Comparison of ENCODE assay signal across 15 cellular contexts in the genomic region with DNA sequence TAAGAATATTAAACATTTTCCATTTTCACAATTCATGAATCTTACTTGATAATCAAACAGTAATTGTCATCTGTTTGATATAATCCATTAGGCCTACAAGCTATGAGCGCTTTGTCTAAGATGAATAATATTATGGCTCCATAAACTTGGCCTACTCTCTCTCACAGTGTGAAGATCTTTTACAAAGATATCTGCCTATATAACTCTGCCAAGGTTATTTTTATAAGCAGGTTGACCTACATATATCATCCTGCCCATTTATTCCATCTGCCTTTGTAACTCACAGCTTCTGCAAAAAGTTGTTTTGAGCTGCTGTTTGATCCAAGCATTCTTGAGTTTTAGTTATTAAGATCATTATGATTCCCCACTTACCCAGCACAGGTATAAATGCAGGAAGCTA.
A peak's percentile ranks its signal among the peaks of the same experiment; 100 is the strongest.
DNase-seq lines count a peak whose midpoint lies in the region; TF ChIP-seq lines count a peak whose summit lies in the region.
"Had no signal": no experiment of that assay in that cellular context is flagged by ENCODE, and none has a peak within 500 bp of the region (broad histone marks: within the 10 kb centered on the region; RNA-seq: fewer than 3 reads in every experiment).

No MANE protein-coding gene starts in this region.

- H3K4me3 ChIP-seq in Loucy (ENCODE audit: low read length, poor library complexity, severe bottlenecking) (peak overlapping the region; percentile 10), skeletal muscle tissue (ENCODE audit: low read length in 3 of 3) (no peak overlapping the region)
- H3K4me3 ChIP-seq: GM12878, GM23338 had no signal

- H3K9me3 ChIP-seq in Loucy (ENCODE audit: insufficient read depth, low read depth, low read length) = no peaks in the 10 kb centered on the region
- no peaks in the 10 kb centered on the region for H3K9me3 ChIP-seq in skeletal muscle tissue (ENCODE audit: control insufficient read depth in 3 of 3, low read length in 3 of 3)

- H3K4me1 Mint-ChIP-seq in endothelial cell (ENCODE audit: unreplicated experiment) = no peaks in the 10 kb centered on the region
- H3K4me1 Mint-ChIP-seq: CD4-positive, alpha-beta memory T cell; GM23338; H9 had no signal

- no peaks in the 10 kb centered on the region for H3K9me3 Mint-ChIP-seq in endothelial cell (ENCODE audit: unreplicated experiment)
- H3K9me3 Mint-ChIP-seq: CD4-positive, alpha-beta memory T cell; GM23338; H9 had no signal

- H3K36me3 ChIP-seq in Loucy (ENCODE audit: insufficient read depth, low read length) = no peaks in the 10 kb centered on the region
- no peaks in the 10 kb centered on the region for H3K36me3 ChIP-seq in skeletal muscle tissue (ENCODE audit: control insufficient read depth in 3 of 3, insufficient read depth in 3 of 3, low read length in 3 of 3)

- DNase-seq in pons (ENCODE audit: low spot score) (peak; percentile 4), SW 1271 (lab: John Stamatoyannopoulos, UW) (no peak), endothelial cell (ENCODE audit: low spot score) (no peak), NCI-H2029 treated with DMSO at 0.1 percent for 48 hours (lab: John Stamatoyannopoulos, UW) (no peak)
- DNase-seq: Calu3; CD4-positive, alpha-beta memory T cell; COR-L47; DMS53; DND-41; GDM1; H9 had no signal

- no peaks in the 10 kb centered on the region for H3K79me2 ChIP-seq in Loucy (ENCODE audit: insufficient read depth, low read length)

- H3K9ac ChIP-seq in Loucy (ENCODE audit: low read depth, low read length, poor library complexity, severe bottlenecking) (peak overlapping the region; percentile 2), skeletal muscle tissue (ENCODE audit: low read depth in 1 of 3, low read length in 3 of 3) (peak overlapping the region in 1 of 3 donors; percentile 44)

- peak overlapping the region; percentile 63 for H3K27ac ChIP-seq in skeletal muscle tissue (ENCODE audit: low read depth, low read length)

- TF ChIP-seq CTCF in Loucy (conservative IDR thresholded peaks at IDR 0.05; ENCODE audit: low read length) = no peak
- no peak for TF ChIP-seq CTCF in endothelial cell (IDR thresholded peaks at IDR 0.05; ENCODE audit: unreplicated experiment)

- no peak overlapping the region for H3K4me3 Mint-ChIP-seq in endothelial cell (ENCODE audit: unreplicated experiment)
- H3K4me3 Mint-ChIP-seq: CD4-positive, alpha-beta memory T cell; GM23338; H9 had no signal

- H3K27me3 Mint-ChIP-seq in endothelial cell (ENCODE audit: unreplicated experiment) = no peaks in the 10 kb centered on the region

- H3F3A ChIP-seq in Loucy (ENCODE audit: low read depth) = peaks cover 3% of the 10 kb centered on the region; the same call in 1 of the 2 replicates

- H3K4me2 ChIP-seq in Loucy (ENCODE audit: low read depth, low read length, poor library complexity, severe bottlenecking) = peak overlapping the region; percentile 53
- H3K4me2 ChIP-seq: GM23338 had no signal

- H3K27me3 ChIP-seq in Loucy (ENCODE audit: insufficient read depth, low read length, poor library complexity, severe bottlenecking) (no peaks in the 10 kb centered on the region), skeletal muscle tissue (ENCODE audit: control insufficient read depth in 3 of 3, insufficient read depth in 3 of 3, low read length in 3 of 3) (no peaks in the 10 kb centered on the region)

- peak overlapping the region; percentile 47 for H2AFZ ChIP-seq in Loucy (ENCODE audit: low read length)
- H2AFZ ChIP-seq: GM23338 had no signal

- no peaks in the 10 kb centered on the region for H4K20me1 ChIP-seq in Loucy (ENCODE audit: insufficient read depth, low read length, poor library complexity, severe bottlenecking)

- peaks cover 70% of the 10 kb centered on the region for H3K4me1 ChIP-seq in Loucy (ENCODE audit: insufficient read depth, low read length, poor library complexity, severe bottlenecking)
- peaks cover 6 to 17% (median 8%) of the 10 kb centered on the region in 3 donors for H3K4me1 ChIP-seq in skeletal muscle tissue (ENCODE audit: control insufficient read depth in 3 of 3, insufficient read depth in 3 of 3, low read length in 3 of 3)

- H3K9me2 ChIP-seq in Loucy (replicated peaks; ENCODE audit: low read depth, low read length) = no peaks in the 10 kb centered on the region

- H3K36me3 Mint-ChIP-seq in endothelial cell (ENCODE audit: low read depth, unreplicated experiment) = no peaks in the 10 kb centered on the region
- H3K36me3 Mint-ChIP-seq: CD4-positive, alpha-beta memory T cell had no signal

- no peak overlapping the region for H3K27ac Mint-ChIP-seq in endothelial cell (ENCODE audit: unreplicated experiment)
- H3K27ac Mint-ChIP-seq: CD4-positive, alpha-beta memory T cell; GM23338; H9 had no signal
